Comparison of ENCODE assay signal across 8 cellular contexts in the genomic region with DNA sequence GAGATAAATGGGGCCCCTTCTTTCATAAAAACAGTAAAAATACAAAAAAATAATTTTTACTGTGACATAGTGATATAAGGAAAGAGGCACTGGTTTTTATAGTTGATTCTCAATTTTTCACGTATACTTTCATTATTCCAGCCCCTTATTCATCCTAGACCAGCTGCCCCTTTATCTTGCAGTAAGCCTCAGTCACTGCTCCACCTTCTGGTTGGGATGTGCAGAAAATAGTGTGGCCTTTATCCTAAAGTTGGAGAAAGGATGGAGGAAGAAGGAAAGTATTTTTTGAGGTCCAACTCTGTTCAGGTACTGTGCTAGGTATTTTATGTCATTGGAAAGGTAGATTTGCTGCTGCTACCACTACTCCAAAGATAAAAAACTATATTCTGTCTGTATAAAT.
A peak's percentile ranks its signal among the peaks of the same experiment; 100 is the strongest.
DNase-seq lines count a peak whose midpoint lies in the region; ATAC-seq and TF ChIP-seq lines count a peak whose summit lies in the region.

No MANE protein-coding gene starts in this region.

- H3K27me3 ChIP-seq in sigmoid colon, result no peaks in the 10 kb centered on the region

- no peaks in the 10 kb centered on the region for H3K9me3 ChIP-seq in sigmoid colon

- no peak for TF ChIP-seq POLR2A in sigmoid colon (IDR thresholded peaks at IDR 0.05)

- peak; percentile 71 for TF ChIP-seq CTCF in 22Rv1 (IDR thresholded peaks at IDR 0.05)
- TF ChIP-seq CTCF in GM12874 (IDR thresholded peaks at IDR 0.05; ENCODE audit: insufficient read depth, low read depth, low read length), result 0 out of 2 replicates have a peak, but pooled peaks have one; percentile 9
- peak; percentile 45 to 67 (median 60) for TF ChIP-seq CTCF in sigmoid colon (IDR thresholded peaks at IDR 0.05)

- ATAC-seq in HG02798 (IDR thresholded peaks at IDR 0.05; ENCODE audit: poor library complexity, unreplicated experiment), result no peak

- H3K36me3 ChIP-seq in sigmoid colon, result peaks cover 3 to 66% (median 17%) of the 10 kb centered on the region in 4 donors

- no peak overlapping the region for H3K4me3 ChIP-seq in sigmoid colon

- WGBS in sigmoid colon, 2 donors, result 19 to 41% methylated on average over 1 of the region's 1 CpG

- no peak overlapping the region for H3K27ac ChIP-seq in 22Rv1
- no peak overlapping the region for H3K27ac ChIP-seq in sigmoid colon

- no peak for TF ChIP-seq EP300 in sigmoid colon (IDR thresholded peaks at IDR 0.05)

- peak; percentile 46 for DNase-seq in SK-N-DZ (ENCODE audit: low spot score)
- DNase-seq in foreskin melanocyte, result peak; percentile 30
- no peak for DNase-seq in sigmoid colon
- DNase-seq in putamen (ENCODE audit: low spot score), result no peak
- no peak for DNase-seq in stimulated activated CD4-positive, alpha-beta T cell treated with anti-CD3 and anti-CD28 coated beads, Interleukin-4, amount 100 ng/mL, for 1 hour

- H3K4me1 ChIP-seq in sigmoid colon, result no peaks in the 10 kb centered on the region

- intact Hi-C loops in sigmoid colon (cut with DNase I), result loop anchor here (1.0 to 5.0 kb wide), 3 partner anchors 121 to 218 kb away; a partner anchor contains a TSS

Comparison
In these comparisons a context has a peak if more than half of its experiments do, and no peak if none do; other contexts are left out.
1. CTCF ChIP-seq: peak in every context shown above with its lines; median percentile 71 in 22Rv1; 60 in sigmoid colon; 9 in GM12874.
2. DNase-seq: peak in SK-N-DZ (single experiment) and foreskin melanocyte (single experiment); none in sigmoid colon (single experiment), putamen (single experiment) and stimulated activated CD4-positive, alpha-beta T cell treated with anti-CD3 and anti-CD28 coated beads, Interleukin-4, amount 100 ng/mL, for 1 hour (single experiment).